Comparison of ENCODE assay signal across 17 cellular contexts in the genomic region with DNA sequence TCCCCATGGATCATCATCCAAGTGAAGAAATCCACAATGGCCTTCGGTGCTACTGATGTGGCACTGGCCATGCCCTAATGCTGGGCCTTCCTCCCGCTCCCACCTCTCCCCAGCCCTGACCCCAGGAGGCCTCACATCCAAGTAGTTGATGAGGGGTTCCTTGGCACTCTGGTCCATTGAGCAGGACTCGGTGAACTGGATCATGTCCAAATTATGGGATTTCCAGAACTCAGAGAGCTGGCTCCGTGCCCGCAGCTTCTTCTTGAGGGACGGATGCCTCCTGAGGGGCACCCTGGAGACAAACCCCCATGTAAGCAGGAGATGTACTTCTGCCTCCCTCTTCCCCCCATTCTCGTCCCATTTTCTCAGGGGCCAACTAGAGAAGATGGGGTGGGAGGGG. TPM values are rescaled to one million over a fixed set of nuclear protein-coding genes. Genes with fewer than 3 reads are reported as not detected.
A peak's percentile ranks its signal among the peaks of the same experiment; 100 is the strongest.
DNase-seq lines count a peak whose midpoint lies in the region; ATAC-seq and TF ChIP-seq lines count a peak whose summit lies in the region.
"Had no signal": no experiment of that assay in that cellular context is flagged by ENCODE, and none has a peak within 500 bp of the region (broad histone marks: within the 10 kb centered on the region; RNA-seq: fewer than 3 reads in every experiment).

No MANE protein-coding gene starts in this region.

- no peak for DNase-seq in mammary epithelial cell
- DNase-seq in MCF 10A (ENCODE audit: unreplicated experiment) = no peak
- no peak for DNase-seq in neuronal stem cell (ENCODE audit: low spot score)
- DNase-seq in upper lobe of left lung = no peak
- no peak for DNase-seq in sigmoid colon
- no peak for DNase-seq in colonic mucosa
- DNase-seq: 8988T; AML-193; CD4-positive, CD25-positive, alpha-beta regulatory T cell; DMS79; GM23248 had no signal

- peaks cover 19% of the 10 kb centered on the region for H3K4me1 ChIP-seq in mammary epithelial cell (ENCODE audit: insufficient read depth, low read length)
- H3K4me1 ChIP-seq in duodenal mucosa (ENCODE audit: control insufficient read depth in 1 of 2, insufficient read depth in 2 of 2, low read length in 2 of 2) = peaks cover 24 to 32% of the 10 kb centered on the region in 2 donors
- no peaks in the 10 kb centered on the region for H3K4me1 ChIP-seq in neuronal stem cell (ENCODE audit: control insufficient read depth in 2 of 2, insufficient read depth in 1 of 2, low read depth in 1 of 2, low read length in 2 of 2)
- H3K4me1 ChIP-seq in upper lobe of left lung = peaks cover 0 to 17% (median 6%) of the 10 kb centered on the region in 4 donors
- peaks cover 0 to 4% (median 0%) of the 10 kb centered on the region in 4 donors for H3K4me1 ChIP-seq in sigmoid colon
- H3K4me1 ChIP-seq in colonic mucosa = peaks cover 3% of the 10 kb centered on the region

- H3K18ac ChIP-seq in neuronal stem cell (ENCODE audit: low read length) = no peak overlapping the region

- H3K4me3 ChIP-seq in mammary epithelial cell (replicated peaks in 1 of 3; ENCODE audit: insufficient read depth in 1 of 3, low read depth in 2 of 3, low read length in 3 of 3) (no peak overlapping the region), duodenal mucosa (ENCODE audit: low read depth in 1 of 2, low read length in 2 of 2) (peak overlapping the region; percentile 9 to 46), neuronal stem cell (ENCODE audit: low read length in 2 of 2) (no peak overlapping the region), upper lobe of left lung (peak overlapping the region in 3 of 4 donors; percentile 17 to 40 (median 21)), sigmoid colon (no peak overlapping the region), colonic mucosa (no peak overlapping the region)
- H3K4me3 ChIP-seq: BLaER1, GM12878, GM23248 had no signal

- intact Hi-C loops in mammary epithelial cell (cut with micrococcal nuclease) (no loop called here), MCF 10A (cut with micrococcal nuclease) (no loop called here), sigmoid colon (cut with DNase I) (no loop called here), colonic mucosa (cut with DNase I) (no loop called here)

- TF ChIP-seq POLR2A in upper lobe of left lung (IDR thresholded peaks at IDR 0.05) = no peak
- TF ChIP-seq POLR2A in sigmoid colon (IDR thresholded peaks at IDR 0.05) = no peak

- H3K36me3 ChIP-seq in mammary epithelial cell (ENCODE audit: insufficient read depth, low read length) (no peaks in the 10 kb centered on the region), duodenal mucosa (ENCODE audit: control insufficient read depth in 1 of 2, insufficient read depth in 2 of 2, low read length in 2 of 2) (no peaks in the 10 kb centered on the region), neuronal stem cell (replicated peaks in 1 of 2; ENCODE audit: control insufficient read depth in 2 of 2, insufficient read depth in 2 of 2, low read length in 2 of 2) (no peaks in the 10 kb centered on the region), upper lobe of left lung (no peaks in the 10 kb centered on the region), sigmoid colon (no peaks in the 10 kb centered on the region), colonic mucosa (no peaks in the 10 kb centered on the region)
- H3K36me3 ChIP-seq: BLaER1 had no signal

- no peak overlapping the region for H4K91ac ChIP-seq in neuronal stem cell (ENCODE audit: low read depth, low read length, poor library complexity)

- H3K14ac ChIP-seq in neuronal stem cell (ENCODE audit: low read length) = no peak overlapping the region

- no peaks in the 10 kb centered on the region for H3K79me2 ChIP-seq in mammary epithelial cell (ENCODE audit: insufficient read depth, low read length)

- H4K20me1 ChIP-seq in mammary epithelial cell (ENCODE audit: insufficient read depth, low read length) = no peaks in the 10 kb centered on the region
- H4K20me1 ChIP-seq: BLaER1 had no signal

- peak overlapping the region; percentile 42 for H2BK12ac ChIP-seq in neuronal stem cell (ENCODE audit: low read length)

- H3K9ac ChIP-seq in mammary epithelial cell (ENCODE audit: insufficient read depth, low read length) = no peak overlapping the region
- no peak overlapping the region for H3K9ac ChIP-seq in duodenal mucosa (ENCODE audit: low read depth in 1 of 2, low read length in 2 of 2)
- no peak overlapping the region for H3K9ac ChIP-seq in neuronal stem cell (ENCODE audit: low read depth, low read length, poor library complexity)
- no peak overlapping the region for H3K9ac ChIP-seq in colonic mucosa (ENCODE audit: low read depth in 2 of 2, low read length in 2 of 2)
- H3K9ac ChIP-seq: BLaER1, GM23248 had no signal

- no peak overlapping the region for H2BK15ac ChIP-seq in neuronal stem cell (ENCODE audit: low read length)

- no peak overlapping the region for H2AK5ac ChIP-seq in neuronal stem cell (ENCODE audit: low read depth, low read length)

- H3K27me3 ChIP-seq in mammary epithelial cell (ENCODE audit: insufficient read depth, low read length) = no peaks in the 10 kb centered on the region
- H3K27me3 ChIP-seq in duodenal mucosa (ENCODE audit: control insufficient read depth in 1 of 2, insufficient read depth in 2 of 2, low read length in 2 of 2) = no peaks in the 10 kb centered on the region
- H3K27me3 ChIP-seq in neuronal stem cell (ENCODE audit: control insufficient read depth in 3 of 3, insufficient read depth in 3 of 3, low read depth in 1 of 3, low read length in 3 of 3) = peaks cover 0 to 2% (median 0%) of the 10 kb centered on the region in 3 experiments
- no peaks in the 10 kb centered on the region for H3K27me3 ChIP-seq in upper lobe of left lung
- H3K27me3 ChIP-seq in sigmoid colon = no peaks in the 10 kb centered on the region
- no peaks in the 10 kb centered on the region for H3K27me3 ChIP-seq in colonic mucosa
- H3K27me3 ChIP-seq: BLaER1 had no signal

- CTCF ChIA-PET in mammary epithelial cell (lab: Charles Lee; ENCODE audit: low non-redundant PET) = no interaction called here
- CTCF ChIA-PET in MCF 10A (lab: Yijun Ruan, JAX) = interaction anchor here (0.6 kb wide), 1 partner anchor 220 kb away, joined by 3 read pairs; no protein-coding TSS in a partner anchor

- H3K79me1 ChIP-seq in neuronal stem cell (ENCODE audit: low read depth, low read length) = no peaks in the 10 kb centered on the region

- WGBS in mammary epithelial cell (ENCODE audit: low coverage, missing lambda C conversion rate) = 100% methylated on average over 4 of the region's 7 CpGs
- no CpG with 5 or more reads among the region's 7 CpGs for WGBS in neuronal stem cell (ENCODE audit: extremely low coverage in 2 of 2, insufficient read length in 2 of 2, insufficient replicate concordance in 1 of 2), 2 donors
- 86 to 95% methylated on average over 4 to 7 of the region's 7 CpGs for WGBS in upper lobe of left lung, 2 donors
- WGBS in sigmoid colon, 2 donors = 92 to 94% methylated on average over 7 of the region's 7 CpGs

- no peak overlapping the region for H3K4ac ChIP-seq in neuronal stem cell (ENCODE audit: low read length)

- H2BK5ac ChIP-seq in neuronal stem cell (ENCODE audit: low read length) = no peak overlapping the region

- H3K27ac ChIP-seq in mammary epithelial cell (ENCODE audit: insufficient read depth, low read depth, low read length) (no peak overlapping the region), duodenal mucosa (ENCODE audit: low read depth, low read length) (no peak overlapping the region), neuronal stem cell (replicated peaks; ENCODE audit: low read length) (no peak overlapping the region), upper lobe of left lung (no peak overlapping the region), sigmoid colon (no peak overlapping the region), colonic mucosa (no peak overlapping the region)
- H3K27ac ChIP-seq: BLaER1, GM23248 had no signal

- H3K36me3 Mint-ChIP-seq in MCF 10A (ENCODE audit: insufficient read depth, unreplicated experiment) = no peaks in the 10 kb centered on the region
- H3K36me3 Mint-ChIP-seq: CD4-positive, CD25-positive, alpha-beta regulatory T cell had no signal

- TF ChIP-seq EP300 in upper lobe of left lung (IDR thresholded peaks at IDR 0.05) = no peak
- TF ChIP-seq EP300 in sigmoid colon (IDR thresholded peaks at IDR 0.05) = no peak

- H3K4me2 ChIP-seq in mammary epithelial cell (ENCODE audit: insufficient read depth, low read depth, low read length) (no peak overlapping the region), neuronal stem cell (ENCODE audit: insufficient read depth, low read length, poor library complexity, severe bottlenecking) (no peak overlapping the region)

- no peaks in the 10 kb centered on the region for H3K9me3 ChIP-seq in mammary epithelial cell (replicated peaks; ENCODE audit: insufficient read depth, low read length)
- H3K9me3 ChIP-seq in duodenal mucosa (ENCODE audit: control insufficient read depth in 1 of 2, low read length in 2 of 2) = no peaks in the 10 kb centered on the region
- H3K9me3 ChIP-seq in neuronal stem cell (replicated peaks in 1 of 2; ENCODE audit: control insufficient read depth in 2 of 2, insufficient read depth in 1 of 2, low read depth in 1 of 2, low read length in 2 of 2) = no peaks in the 10 kb centered on the region
- no peaks in the 10 kb centered on the region for H3K9me3 ChIP-seq in upper lobe of left lung
- no peaks in the 10 kb centered on the region for H3K9me3 ChIP-seq in sigmoid colon
- no peaks in the 10 kb centered on the region for H3K9me3 ChIP-seq in colonic mucosa

- in situ Hi-C loops in mammary epithelial cell (cut with MboI; ENCODE audit: low sequenced_read_pairs in 2 of 2) = no loop called here

- POLR2A ChIA-PET in MCF 10A (lab: Yijun Ruan, JAX) = interaction anchor here (1.0 to 1.4 kb wide), 3 partner anchors 8 to 23 kb away, joined by 3 to 4 read pairs (median 4); a partner anchor contains a TSS

- H3K4me1 Mint-ChIP-seq in MCF 10A (ENCODE audit: insufficient read depth, unreplicated experiment) = peaks cover 28% of the 10 kb centered on the region
- H3K4me1 Mint-ChIP-seq: CD4-positive, CD25-positive, alpha-beta regulatory T cell had no signal

- no peak overlapping the region for H4K8ac ChIP-seq in neuronal stem cell (ENCODE audit: low read depth, low read length)

- BruUV-seq in mammary epithelial cell (replicated peaks; lab: Mats Ljungman, UMichigan) (no TSS peak), MCF 10A (replicated peaks; lab: Mats Ljungman, UMichigan) (no TSS peak)

- H3K23ac ChIP-seq in neuronal stem cell (ENCODE audit: low read depth, low read length, poor library complexity) = no peak overlapping the region

- no peak overlapping the region for H2BK120ac ChIP-seq in neuronal stem cell (ENCODE audit: low read depth, low read length)

- ATAC-seq in upper lobe of left lung (ENCODE audit: low FRiP score in 2 of 2) (no peak), HG02885 (IDR thresholded peaks at IDR 0.05; ENCODE audit: poor library complexity, unreplicated experiment) (no peak)
- ATAC-seq: GM12878, HCT116 had no signal

- H3K27ac Mint-ChIP-seq in MCF 10A (ENCODE audit: low read depth, unreplicated experiment) = no peak overlapping the region
- H3K27ac Mint-ChIP-seq: CD4-positive, CD25-positive, alpha-beta regulatory T cell had no signal

- peak overlapping the region; percentile 75 for H2AFZ ChIP-seq in mammary epithelial cell (ENCODE audit: low read depth, low read length)
- H2AFZ ChIP-seq in neuronal stem cell (ENCODE audit: low read length) = no peak overlapping the region
- H2AFZ ChIP-seq: GM23248 had no signal

- TF ChIP-seq CTCF in mammary epithelial cell (conservative IDR thresholded peaks at IDR 0.05 in 1 of 2, IDR thresholded peaks at IDR 0.05 in 1 of 2; ENCODE audit: extremely low read depth in 1 of 2, insufficient read depth in 1 of 2, low read depth in 1 of 2, low read length in 2 of 2) = no peak
- no peak for TF ChIP-seq CTCF in MCF 10A (IDR thresholded peaks at IDR 0.05; ENCODE audit: unreplicated experiment)
- no peak for TF ChIP-seq CTCF in upper lobe of left lung (IDR thresholded peaks at IDR 0.05)
- TF ChIP-seq CTCF in sigmoid colon (IDR thresholded peaks at IDR 0.05) = no peak
- TF ChIP-seq CTCF in colonic mucosa (IDR thresholded peaks at IDR 0.05) = no peak

- H3K27me3 Mint-ChIP-seq in MCF 10A (ENCODE audit: insufficient read depth, unreplicated experiment) = no peaks in the 10 kb centered on the region

- H3K4me3 Mint-ChIP-seq in MCF 10A (ENCODE audit: unreplicated experiment) = no peak overlapping the region
- H3K4me3 Mint-ChIP-seq: CD4-positive, CD25-positive, alpha-beta regulatory T cell had no signal

- no peaks in the 10 kb centered on the region for H3K9me3 Mint-ChIP-seq in MCF 10A (ENCODE audit: unreplicated experiment)

- dilution Hi-C loops in mammary epithelial cell (cut with HindIII; ENCODE audit: low sequenced_read_pairs) = no loop called here

RNA-seq across cellular contexts. Expression of a gene that starts 0.9 kb away (rescaled TPM):
- under 1 TPM; 0.17 to 0.61 TPM for total RNA-seq in mammary epithelial cell
- polyA plus RNA-seq in mammary epithelial cell = 1.0 TPM
- not detected for polyA minus RNA-seq in mammary epithelial cell
- 0.79 and 0.81 TPM in 2 replicates for total RNA-seq in MCF 10A (2022)
- polyA plus RNA-seq in neuronal stem cell (2013, experiment 1 of 2) = not detected
- not detected for polyA plus RNA-seq in neuronal stem cell (2013, experiment 2 of 2)
- total RNA-seq in upper lobe of left lung = 100 to 1,000 TPM in 3 of 6 donors, 10 to 100 TPM in 3; 34.6 to 132 (median 106) TPM
- not detected for total RNA-seq in sigmoid colon
- polyA plus RNA-seq in sigmoid colon = 1 to 10 TPM; 4.4 to 9.0 (median 8.6) TPM
- 10 to 100 TPM; 10.1 to 10.8 TPM for total RNA-seq in colonic mucosa
- total RNA-seq: CD4-positive, CD25-positive, alpha-beta regulatory T cell; G401; GM23248 had no signal
- polyA plus RNA-seq: CD4-positive, CD25-positive, alpha-beta regulatory T cell; GM12878; GM23248 had no signal

RNA-seq across cellular contexts. Expression of a gene that starts 19.6 kb away (rescaled TPM):
- total RNA-seq in mammary epithelial cell (10 to 100 TPM; 23.5 to 25.8 TPM), MCF 10A (2022) (1.6 and 3.6 TPM in 2 replicates), upper lobe of left lung (10 to 100 TPM in 2 of 6 donors, 1 to 10 TPM in 4; 2.6 to 27.5 (median 9.1) TPM), sigmoid colon (1 to 10 TPM in 3 of 4 donors, under 1 TPM in 1; 0.27 to 5.3 (median 2.0) TPM), colonic mucosa (1 to 10 TPM in 1 of 2 donors, under 1 TPM in 1; 0.57 to 1.2 TPM)
- polyA plus RNA-seq in mammary epithelial cell (47.9 TPM), sigmoid colon (1 to 10 TPM in 2 of 3 donors, under 1 TPM in 1; 0.69 to 2.1 (median 1.2) TPM)
- 14.8 TPM for polyA minus RNA-seq in mammary epithelial cell
- 0.26 TPM for polyA plus RNA-seq in neuronal stem cell (2013, experiment 1 of 2)
- polyA plus RNA-seq in neuronal stem cell (2013, experiment 2 of 2) = 0.35 TPM
- total RNA-seq: CD4-positive, CD25-positive, alpha-beta regulatory T cell; GM12878 had no signal
- polyA plus RNA-seq: CD4-positive, CD25-positive, alpha-beta regulatory T cell had no signal

RNA-seq across cellular contexts. Expression of a gene that starts 30.2 kb away (rescaled TPM):
- total RNA-seq in mammary epithelial cell (not detected), MCF 10A (2022) (not detected in 2 replicates), upper lobe of left lung (10 to 100 TPM in 1 of 6 donors, 1 to 10 TPM in 4, not detected in 1; 1.4 to 19.0 (median 6.8) TPM), sigmoid colon (1 to 10 TPM in 1 of 4 donors, not detected in 3; 3.6 TPM), colonic mucosa (1 to 10 TPM; 1.1 to 1.4 TPM)
- polyA plus RNA-seq in mammary epithelial cell (not detected), sigmoid colon (1 to 10 TPM in 1 of 3 donors, under 1 TPM in 1, not detected in 1; 0.54 to 2.4 TPM)
- polyA minus RNA-seq in mammary epithelial cell = not detected
- not detected for polyA plus RNA-seq in neuronal stem cell (2013, experiment 1 of 2)
- polyA plus RNA-seq in neuronal stem cell (2013, experiment 2 of 2) = not detected
- total RNA-seq: CD4-positive, CD25-positive, alpha-beta regulatory T cell; G401; GM23248 had no signal
- polyA plus RNA-seq: CD4-positive, CD25-positive, alpha-beta regulatory T cell; GM23248 had no signal

Comparison
In these comparisons a context has a peak if more than half of its experiments do, and no peak if none do; other contexts are left out.
1. H3K4me3 ChIP-seq: peak in duodenal mucosa (2 of 2) and upper lobe of left lung (3 of 4); none in mammary epithelial cell (0 of 3), neuronal stem cell (0 of 2), sigmoid colon (0 of 4) and colonic mucosa (single experiment).